20 cellular contexts compared by ENCODE assay signal in the genomic region with DNA sequence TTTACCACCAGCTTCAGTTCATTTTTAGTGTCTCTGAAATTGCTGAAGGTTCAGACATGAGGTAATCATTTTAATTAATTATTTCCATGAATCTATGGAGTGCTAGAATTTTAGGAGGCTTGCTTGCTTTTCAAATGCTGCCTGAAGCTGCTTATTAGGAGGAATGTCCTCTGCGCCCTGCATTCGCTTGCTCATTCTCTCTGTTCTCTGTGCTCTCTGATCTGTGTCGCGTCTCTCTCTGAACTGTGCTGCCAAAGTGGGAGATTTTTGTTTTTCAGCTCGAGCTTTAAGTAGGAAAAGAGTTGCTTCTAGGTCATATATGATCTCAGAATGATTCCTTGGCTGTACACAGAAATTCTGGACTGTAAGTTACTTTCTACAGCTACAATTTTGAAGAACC.
DNase-seq lines count a peak whose midpoint lies in the region; ATAC-seq, FAIRE-seq and TF ChIP-seq lines count a peak whose summit lies in the region.
"Had no signal": no experiment of that assay in that cellular context is flagged by ENCODE, and none has a peak within 500 bp of the region (broad histone marks: within the 10 kb centered on the region; RNA-seq: fewer than 3 reads in every experiment).

No MANE protein-coding gene starts in this region.

- no peak overlapping the region for H2BK15ac ChIP-seq in H1 (ENCODE audit: low read length)
- H2BK15ac ChIP-seq in neuronal stem cell (ENCODE audit: low read length), result no peak overlapping the region

- no peak overlapping the region for H4K5ac ChIP-seq in H1 (ENCODE audit: insufficient read length, low read depth, low read length)

- DNase-seq in DND-41 (no peak), PC-9 (no peak), H1 (ENCODE audit: low read depth in 1 of 2, low spot score in 2 of 2) (no peak), neuronal stem cell (ENCODE audit: low spot score) (no peak), posterior cingulate gyrus (no peak), dorsolateral prefrontal cortex (no peak)
- DNase-seq in stimulated activated naive B cell treated with anti-CD40 and anti-IgM and Interleukin-4, amounts not matched to agents 10 μg/mL and 1 μg/mL and 100 μg/mL, for 72 hours, result no peak
- DNase-seq: 8988T; Calu3; CD4-positive, alpha-beta memory T cell; DMS79 treated with DMSO at 0.1 percent for 48 hours; EL; HCEC 1CT had no signal

- H3K4me3 Mint-ChIP-seq in stimulated activated naive B cell treated with anti-CD40 and anti-IgM and Interleukin-4, amounts not matched to agents 10 μg/mL and 1 μg/mL and 100 μg/mL, for 72 hours, result no peak overlapping the region
- H3K4me3 Mint-ChIP-seq: CD14-positive monocyte; CD4-positive, alpha-beta memory T cell had no signal

- H2AFZ ChIP-seq in DND-41 (ENCODE audit: low read depth, low read length), result peak overlapping the region; percentile 12; the same call in 1 of the 2 replicates
- no peak overlapping the region for H2AFZ ChIP-seq in PC-9
- 0 out of 2 replicates have a peak overlapping the region, but pooled peaks have one; percentile 89 for H2AFZ ChIP-seq in H1 (ENCODE audit: low read length)
- H2AFZ ChIP-seq in neuronal stem cell (ENCODE audit: low read length), result peak overlapping the region; percentile 63

- H3K79me1 ChIP-seq in H1 (ENCODE audit: low read depth, low read length) (no peaks in the 10 kb centered on the region), neuronal stem cell (ENCODE audit: low read depth, low read length) (no peaks in the 10 kb centered on the region)

- H2BK120ac ChIP-seq in H1 (replicated peaks; ENCODE audit: low read depth, low read length), result no peak overlapping the region
- H2BK120ac ChIP-seq in neuronal stem cell (ENCODE audit: low read depth, low read length), result no peak overlapping the region

- no peak overlapping the region for H2BK5ac ChIP-seq in H1 (ENCODE audit: low read depth, low read length)
- no peak overlapping the region for H2BK5ac ChIP-seq in neuronal stem cell (ENCODE audit: low read length)

- no peaks in the 10 kb centered on the region for H3K27me3 Mint-ChIP-seq in stimulated activated naive B cell treated with anti-CD40 and anti-IgM and Interleukin-4, amounts not matched to agents 10 μg/mL and 1 μg/mL and 100 μg/mL, for 72 hours
- H3K27me3 Mint-ChIP-seq: CD4-positive, alpha-beta memory T cell had no signal

- TF ChIP-seq RAD21 in H1 (IDR thresholded peaks at IDR 0.05 in 1 of 2, conservative IDR thresholded peaks at IDR 0.05 in 1 of 2; ENCODE audit: low read depth in 2 of 2, low read length in 2 of 2), result no peak

- no peak overlapping the region for H3K27ac ChIP-seq in DND-41 (ENCODE audit: low read length)
- no peak overlapping the region for H3K27ac ChIP-seq in PC-9
- H3K27ac ChIP-seq in H1 (ENCODE audit: low read depth, low read length), result no peak overlapping the region
- no peak overlapping the region for H3K27ac ChIP-seq in neuronal stem cell (replicated peaks; ENCODE audit: low read length)
- H3K27ac ChIP-seq in dorsolateral prefrontal cortex, result no peak overlapping the region
- H3K27ac ChIP-seq: BLaER1 had no signal

- H3K27ac Mint-ChIP-seq in stimulated activated naive B cell treated with anti-CD40 and anti-IgM and Interleukin-4, amounts not matched to agents 10 μg/mL and 1 μg/mL and 100 μg/mL, for 72 hours, result no peak overlapping the region
- H3K27ac Mint-ChIP-seq: CD14-positive monocyte; CD4-positive, alpha-beta memory T cell had no signal

- H3K23ac ChIP-seq in H1 (ENCODE audit: insufficient read length) (no peak overlapping the region), neuronal stem cell (ENCODE audit: low read depth, low read length, poor library complexity) (no peak overlapping the region)

- POLR2A ChIA-PET in PC-9 (lab: Charles Lee; ENCODE audit: unreplicated experiment) (interaction anchor here (0.5 to 0.7 kb wide), 2 partner anchors 388 to 821 kb away, joined by 3 to 4 read pairs; no protein-coding TSS in a partner anchor), H1 (lab: Charles Lee; ENCODE audit: partially characterized antibody) (no interaction called here)

- H4K91ac ChIP-seq in H1 (replicated peaks; ENCODE audit: insufficient read length, low read length) (no peak overlapping the region), neuronal stem cell (ENCODE audit: low read depth, low read length, poor library complexity) (no peak overlapping the region)

- H2BK12ac ChIP-seq in H1 (ENCODE audit: low read depth, low read length) (no peak overlapping the region), neuronal stem cell (ENCODE audit: low read length) (no peak overlapping the region)

- no peaks in the 10 kb centered on the region for H3K23me2 ChIP-seq in H1 (ENCODE audit: low read depth, low read length)

- no peaks in the 10 kb centered on the region for H3K9me3 ChIP-seq in DND-41 (ENCODE audit: insufficient read depth, low read length, severe bottlenecking)
- H3K9me3 ChIP-seq in PC-9 (ENCODE audit: insufficient read depth, low read depth), result no peaks in the 10 kb centered on the region
- H3K9me3 ChIP-seq in H1 (ENCODE audit: insufficient read depth in 2 of 2, low read depth in 1 of 2, low read length in 1 of 2), result no peaks in the 10 kb centered on the region
- H3K9me3 ChIP-seq in neuronal stem cell (replicated peaks in 1 of 2; ENCODE audit: control insufficient read depth in 2 of 2, insufficient read depth in 1 of 2, low read depth in 1 of 2, low read length in 2 of 2), result no peaks in the 10 kb centered on the region
- H3K9me3 ChIP-seq: BLaER1 had no signal

- TF ChIP-seq CTCF in DND-41 (IDR thresholded peaks at IDR 0.05; ENCODE audit: borderline replicate concordance, extremely low read depth, low read length, poor library complexity, severe bottlenecking), result no peak
- no peak for TF ChIP-seq CTCF in PC-9 (conservative IDR thresholded peaks at IDR 0.05)
- TF ChIP-seq CTCF in H1 (IDR thresholded peaks at IDR 0.05; ENCODE audit: control extremely low read depth in 1 of 3, insufficient read depth in 1 of 3, low read depth in 1 of 3, low read length in 3 of 3), result no peak
- TF ChIP-seq CTCF in dorsolateral prefrontal cortex (IDR thresholded peaks at IDR 0.05 in 54 of 56, conservative IDR thresholded peaks at IDR 0.05 in 2 of 56; ENCODE audit: low read depth in 1 of 56, partially characterized antibody in 56 of 56), result no peak

- H2AK5ac ChIP-seq in H1 (ENCODE audit: low read depth, low read length) (no peak overlapping the region), neuronal stem cell (ENCODE audit: low read depth, low read length) (no peak overlapping the region)

- no peak overlapping the region for H3K9ac ChIP-seq in DND-41 (ENCODE audit: low read depth, low read length)
- no peak overlapping the region for H3K9ac ChIP-seq in H1 (replicated peaks in 1 of 4; ENCODE audit: extremely low read depth in 1 of 4, low read depth in 3 of 4, low read length in 3 of 4)
- H3K9ac ChIP-seq in neuronal stem cell (ENCODE audit: low read depth, low read length, poor library complexity), result no peak overlapping the region
- H3K9ac ChIP-seq: BLaER1 had no signal

- TF ChIP-seq POLR2A in H1 (IDR thresholded peaks at IDR 0.05; ENCODE audit: control extremely low read depth in 1 of 2, low read depth in 2 of 2, low read length in 2 of 2), result no peak

- H4K20me1 ChIP-seq in DND-41 (ENCODE audit: insufficient read depth, low read length) (no peaks in the 10 kb centered on the region), PC-9 (ENCODE audit: insufficient read depth) (no peaks in the 10 kb centered on the region), H1 (replicated peaks in 1 of 2; ENCODE audit: control insufficient read depth in 1 of 2, insufficient read depth in 2 of 2, low read length in 2 of 2) (no peaks in the 10 kb centered on the region)
- H4K20me1 ChIP-seq: BLaER1 had no signal

- H3K9me2 ChIP-seq in PC-9 (ENCODE audit: insufficient read depth), result no peaks in the 10 kb centered on the region

- H3K4ac ChIP-seq in H1 (replicated peaks; ENCODE audit: insufficient read length, low read depth, low read length) (no peak overlapping the region), neuronal stem cell (ENCODE audit: low read length) (no peak overlapping the region)

- TF ChIP-seq EP300 in H1 (IDR thresholded peaks at IDR 0.05; ENCODE audit: borderline replicate concordance in 1 of 2, low read depth in 2 of 2, low read length in 2 of 2), result no peak

- no peaks in the 10 kb centered on the region for H3K4me1 Mint-ChIP-seq in stimulated activated naive B cell treated with anti-CD40 and anti-IgM and Interleukin-4, amounts not matched to agents 10 μg/mL and 1 μg/mL and 100 μg/mL, for 72 hours
- H3K4me1 Mint-ChIP-seq: CD14-positive monocyte; CD4-positive, alpha-beta memory T cell had no signal

- H3K9me3 Mint-ChIP-seq in stimulated activated naive B cell treated with anti-CD40 and anti-IgM and Interleukin-4, amounts not matched to agents 10 μg/mL and 1 μg/mL and 100 μg/mL, for 72 hours, result no peaks in the 10 kb centered on the region

- BruUV-seq in PC-9 (replicated peaks; lab: Mats Ljungman, UMichigan), result TSS peak; percentile 77

- no peak for FAIRE-seq in H1 (lab: Jason Lieb, UNC)
- FAIRE-seq: GM12878, GM19239, H54, HepG2 had no signal

- no peaks in the 10 kb centered on the region for H3F3A ChIP-seq in PC-9 (ENCODE audit: insufficient read depth, low read depth)

- intact Hi-C loops in PC-9 (cut with micrococcal nuclease; ENCODE audit: unreplicated experiment), result loop anchor here (10.0 kb wide), 1 partner anchor 298 kb away; no protein-coding TSS in a partner anchor
- intact Hi-C loops in posterior cingulate gyrus (cut with DNase I), result no loop called here
- intact Hi-C loops in dorsolateral prefrontal cortex (cut with DNase I), result no loop called here

- H3K4me3 ChIP-seq in DND-41 (ENCODE audit: low read depth in 1 of 2, low read length in 2 of 2) (no peak overlapping the region), PC-9 (no peak overlapping the region), H1 (ENCODE audit: extremely low read depth in 1 of 4, insufficient read depth in 2 of 4, low read depth in 3 of 4, low read length in 4 of 4) (no peak overlapping the region), neuronal stem cell (ENCODE audit: low read length in 2 of 2) (no peak overlapping the region), dorsolateral prefrontal cortex (no peak overlapping the region)
- H3K4me3 ChIP-seq: BLaER1, GM12878 had no signal

- H3K4me1 ChIP-seq in DND-41 (ENCODE audit: insufficient read depth, low read length) (no peaks in the 10 kb centered on the region), PC-9 (replicated peaks; ENCODE audit: insufficient read depth) (no peaks in the 10 kb centered on the region), H1 (replicated peaks in 1 of 4; ENCODE audit: control insufficient read depth in 3 of 4, insufficient read depth in 4 of 4, low read length in 3 of 4) (no peaks in the 10 kb centered on the region), neuronal stem cell (ENCODE audit: control insufficient read depth in 2 of 2, insufficient read depth in 1 of 2, low read depth in 1 of 2, low read length in 2 of 2) (no peaks in the 10 kb centered on the region)
- H3K4me1 ChIP-seq: BLaER1 had no signal

- H3K4me2 ChIP-seq in DND-41 (ENCODE audit: insufficient read depth, low read length) (no peak overlapping the region), PC-9 (no peak overlapping the region), H1 (ENCODE audit: insufficient read depth in 1 of 2, low read depth in 2 of 2, low read length in 2 of 2) (no peak overlapping the region), neuronal stem cell (ENCODE audit: insufficient read depth, low read length, poor library complexity, severe bottlenecking) (no peak overlapping the region)
- H3K4me2 ChIP-seq: BLaER1 had no signal

- no peak overlapping the region for H3K56ac ChIP-seq in H1 (replicated peaks; ENCODE audit: insufficient read length, low read depth, low read length)

- H3K14ac ChIP-seq in H1 (ENCODE audit: insufficient read length) (no peak overlapping the region), neuronal stem cell (ENCODE audit: low read length) (no peak overlapping the region)

- H3K27me3 ChIP-seq in DND-41 (ENCODE audit: insufficient read depth, low read length, poor library complexity) (no peaks in the 10 kb centered on the region), PC-9 (ENCODE audit: insufficient read depth, low read depth) (no peaks in the 10 kb centered on the region), H1 (replicated peaks in 1 of 4; ENCODE audit: control insufficient read depth in 3 of 4, extremely low read depth in 1 of 4, insufficient read depth in 3 of 4, low read length in 3 of 4) (no peaks in the 10 kb centered on the region), neuronal stem cell (ENCODE audit: control insufficient read depth in 3 of 3, insufficient read depth in 3 of 3, low read depth in 1 of 3, low read length in 3 of 3) (no peaks in the 10 kb centered on the region), dorsolateral prefrontal cortex (no peaks in the 10 kb centered on the region)
- H3K27me3 ChIP-seq: BLaER1 had no signal

- H2BK20ac ChIP-seq in H1 (ENCODE audit: low read length), result no peak overlapping the region

- no peaks in the 10 kb centered on the region for H3K36me3 Mint-ChIP-seq in stimulated activated naive B cell treated with anti-CD40 and anti-IgM and Interleukin-4, amounts not matched to agents 10 μg/mL and 1 μg/mL and 100 μg/mL, for 72 hours
- H3K36me3 Mint-ChIP-seq: CD14-positive monocyte; CD4-positive, alpha-beta memory T cell had no signal

- no peaks in the 10 kb centered on the region for H3K79me2 ChIP-seq in DND-41 (ENCODE audit: insufficient read depth, low read length)
- H3K79me2 ChIP-seq in PC-9 (ENCODE audit: low read depth), result no peaks in the 10 kb centered on the region
- H3K79me2 ChIP-seq in H1 (ENCODE audit: control insufficient read depth in 1 of 2, insufficient read depth in 2 of 2, low read length in 2 of 2), result no peaks in the 10 kb centered on the region

- H4K8ac ChIP-seq in H1 (ENCODE audit: extremely low read depth, insufficient read depth, low read length) (no peak overlapping the region), neuronal stem cell (ENCODE audit: low read depth, low read length) (no peak overlapping the region)

- CTCF ChIA-PET in PC-9 (lab: Charles Lee), result no interaction called here
- CTCF ChIA-PET in H1 (lab: Charles Lee; ENCODE audit: partially characterized antibody), result interaction anchor here (0.9 kb wide), 1 partner anchor 9 kb away, joined by 3 read pairs; no protein-coding TSS in a partner anchor

- ATAC-seq in DND-41 (ENCODE audit: insufficient read depth, low read depth) (no peak), HG03095 (IDR thresholded peaks at IDR 0.05; ENCODE audit: unreplicated experiment) (no peak)
- ATAC-seq in stimulated activated naive B cell treated with anti-CD40 and anti-IgM and Interleukin-4, amounts not matched to agents 10 μg/mL and 1 μg/mL and 100 μg/mL, for 72 hours (replicated peaks), result no peak
- ATAC-seq: GM12878, HepG2 had no signal

- H3K36me3 ChIP-seq in DND-41 (ENCODE audit: insufficient read depth, low read length) (no peaks in the 10 kb centered on the region), PC-9 (ENCODE audit: low read depth) (no peaks in the 10 kb centered on the region), H1 (ENCODE audit: control insufficient read depth in 2 of 4, insufficient read depth in 4 of 4, low read length in 3 of 4) (no peaks in the 10 kb centered on the region), neuronal stem cell (replicated peaks in 1 of 2; ENCODE audit: control insufficient read depth in 2 of 2, insufficient read depth in 2 of 2, low read length in 2 of 2) (no peaks in the 10 kb centered on the region)
- H3K36me3 ChIP-seq: BLaER1 had no signal

- 88% methylated on average over 5 of the region's 5 CpGs; no CpG with 5 or more reads in 1 of the 2 experiments for WGBS in H1 (ENCODE audit: extremely low coverage in 1 of 2, insufficient coverage in 1 of 2, insufficient read length in 1 of 2, insufficient replicate concordance in 2 of 2, low coverage in 1 of 2, low lambda C conversion rate in 2 of 2, missing lambda C conversion rate in 1 of 2), 2 experiments
- no CpG with 5 or more reads among the region's 5 CpGs for WGBS in neuronal stem cell (ENCODE audit: extremely low coverage in 2 of 2, insufficient read length in 2 of 2, insufficient replicate concordance in 1 of 2), 2 donors

- H3K18ac ChIP-seq in H1 (ENCODE audit: extremely low read depth, low read length) (no peak overlapping the region), neuronal stem cell (ENCODE audit: low read length) (no peak overlapping the region)
